13 cellular contexts compared by ENCODE assay signal in genomic region chr2:172329404-172330059, GRCh38.
DNase-seq lines count a peak whose midpoint lies in the region; ATAC-seq and TF ChIP-seq lines count a peak whose summit lies in the region.
"Had no signal": no experiment of that assay in that cellular context is flagged by ENCODE, and none has a peak within 500 bp of the region (broad histone marks: within the 10 kb centered on the region; RNA-seq: fewer than 3 reads in every experiment).

No MANE protein-coding gene starts in this region.

- DNase-seq in body of pancreas (peak in 3 of 4 donors; percentile 79 to 85 (median 79)), left cardiac atrium (peak; percentile 88), thyroid gland (peak; percentile 23 to 45), NCI-H2107 (lab: John Stamatoyannopoulos, UW) (no peak), RPMI8226 (no peak)
- DNase-seq: activated CD8-positive, alpha-beta memory T cell treated with anti-CD3 and anti-CD28 coated beads, Interleukin-2, amount 10 ng/mL, durations not matched to agents 7 days and 5 days; activated effector memory CD4-positive, alpha-beta T cell treated with anti-CD3 and anti-CD28 coated beads, Interleukin-2, amount 50 U/mL, for 16 hours; hypothalamus had no signal

- H3K27ac ChIP-seq in body of pancreas (peak overlapping the region; percentile 66 to 86 (median 78)), mucosa of rectum (ENCODE audit: low read depth in 2 of 2, low read length in 2 of 2) (peak overlapping the region; percentile 75 to 84), thyroid gland (peak overlapping the region; percentile 26 to 50 (median 32))

- TF ChIP-seq CTCF in body of pancreas (IDR thresholded peaks at IDR 0.05) (no peak), thyroid gland (IDR thresholded peaks at IDR 0.05) (no peak)

- H3K27me3 ChIP-seq in body of pancreas (no peaks in the 10 kb centered on the region), mucosa of rectum (ENCODE audit: control insufficient read depth in 2 of 2, insufficient read depth in 2 of 2, low read length in 2 of 2) (no peaks in the 10 kb centered on the region), thyroid gland (no peaks in the 10 kb centered on the region)
- H3K27me3 ChIP-seq: ascending aorta had no signal

- no peaks in the 10 kb centered on the region for H3K36me3 ChIP-seq in body of pancreas (replicated peaks in 1 of 2; ENCODE audit: insufficient read depth in 1 of 2, low read depth in 2 of 2)
- H3K36me3 ChIP-seq in mucosa of rectum (ENCODE audit: control insufficient read depth in 2 of 2, insufficient read depth in 2 of 2, low read length in 2 of 2) = no peaks in the 10 kb centered on the region
- H3K36me3 ChIP-seq in thyroid gland = no peaks in the 10 kb centered on the region
- H3K36me3 ChIP-seq: ascending aorta had no signal

- 25 to 29% methylated on average over 10 to 11 of the region's 11 CpGs for WGBS in body of pancreas, 2 donors
- 82 to 87% methylated on average over 11 of the region's 11 CpGs for WGBS in thyroid gland, 2 donors

- no peaks in the 10 kb centered on the region for H3K9me3 ChIP-seq in body of pancreas
- H3K9me3 ChIP-seq in mucosa of rectum (ENCODE audit: control insufficient read depth in 2 of 2, low read length in 2 of 2) = no peaks in the 10 kb centered on the region
- no peaks in the 10 kb centered on the region for H3K9me3 ChIP-seq in thyroid gland
- H3K9me3 ChIP-seq: ascending aorta had no signal

- peak; percentile 59 for ATAC-seq in body of pancreas
- ATAC-seq in left cardiac atrium = peak; percentile 74 to 89
- ATAC-seq in HG03095 (IDR thresholded peaks at IDR 0.05; ENCODE audit: unreplicated experiment) = no peak
- ATAC-seq: activated CD8-positive, alpha-beta memory T cell treated with anti-CD3 and anti-CD28 coated beads, Interleukin-2, amount 10 ng/mL, durations not matched to agents 7 days and 5 days; stimulated activated effector memory CD8-positive, alpha-beta T cell treated with anti-CD3 and anti-CD28 coated beads, Interleukin-12 subunit alpha, Interleukin-12 subunit beta, amount 100 ng/mL, for 72 hours; T-cell had no signal

- H3K4me3 ChIP-seq in body of pancreas (no peak overlapping the region), mucosa of rectum (ENCODE audit: low read length in 2 of 2) (peak overlapping the region in 1 of 2 donors; percentile 9), thyroid gland (replicated peaks in 1 of 3) (no peak overlapping the region)
- H3K4me3 ChIP-seq: ascending aorta had no signal

- TF ChIP-seq POLR2A in body of pancreas (IDR thresholded peaks at IDR 0.05) (peak in 2 of 3 donors; percentile 48 to 50), thyroid gland (IDR thresholded peaks at IDR 0.05) (no peak)

- H3K4me1 ChIP-seq in body of pancreas = peaks cover 60% of the 10 kb centered on the region
- peaks cover 22 to 27% of the 10 kb centered on the region in 2 donors for H3K4me1 ChIP-seq in mucosa of rectum (ENCODE audit: control insufficient read depth in 2 of 2, insufficient read depth in 2 of 2, low read length in 2 of 2)
- peaks cover 0 to 13% of the 10 kb centered on the region in 2 donors for H3K4me1 ChIP-seq in thyroid gland

- intact Hi-C loops in body of pancreas (cut with DNase I) = no loop called here
- intact Hi-C loops in left cardiac atrium (cut with DNase I) = no loop called here
- intact Hi-C loops in thyroid gland (cut with DNase I) = no loop called here

- H3K9ac ChIP-seq in mucosa of rectum (ENCODE audit: low read depth in 1 of 2, low read length in 2 of 2) = peak overlapping the region; percentile 14 to 21

Comparison
In these comparisons a context has a peak if more than half of its experiments do, and no peak if none do; other contexts are left out.
1. DNase-seq: peak in body of pancreas (3 of 4), left cardiac atrium (single experiment) and thyroid gland (2 of 2); none in NCI-H2107 (single experiment) and RPMI8226 (single experiment).
2. POLR2A ChIP-seq: peak in body of pancreas (2 of 3); none in thyroid gland (0 of 2).
3. Peak in every context shown above with its lines, with median percentiles within 50 percentile points of each other: H3K27ac ChIP-seq.